Comparison of ENCODE assay signal across 8 cellular contexts in the genomic region with DNA sequence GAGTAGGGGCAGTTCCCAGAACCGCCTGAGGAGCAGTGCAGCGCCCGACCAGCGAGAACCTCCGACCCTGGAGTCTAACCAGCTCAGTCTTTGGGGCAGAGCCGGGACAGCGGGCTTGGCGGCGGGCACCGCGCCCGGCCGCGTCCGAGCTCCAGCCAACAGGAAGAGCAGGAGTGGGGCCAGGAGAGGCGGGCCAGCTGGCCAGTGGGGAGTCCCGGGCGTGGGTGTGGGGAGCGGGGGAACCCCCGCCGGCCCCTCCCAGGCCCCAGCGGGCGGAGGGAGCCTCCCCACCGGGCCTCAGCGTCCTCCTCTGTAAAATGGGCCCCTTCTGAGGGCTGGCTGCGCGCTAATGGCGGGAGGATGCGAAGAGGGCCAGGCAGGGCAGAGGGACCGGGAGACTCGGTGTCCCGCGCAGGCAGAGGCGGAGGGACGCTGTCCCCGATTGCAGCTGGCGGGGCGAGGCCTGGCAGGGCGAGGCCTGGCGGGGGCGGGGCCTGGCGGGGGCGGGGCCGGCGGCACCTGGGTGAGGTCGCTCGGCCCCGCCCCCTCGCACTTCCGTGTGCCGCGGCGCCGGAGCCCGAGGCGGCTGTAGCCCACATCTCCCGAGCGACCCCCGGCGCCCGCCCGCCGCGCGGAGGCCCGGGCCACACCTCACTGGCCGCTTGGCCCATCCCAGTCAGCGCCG. TPM values are rescaled to one million over a fixed set of nuclear protein-coding genes. Genes with fewer than 3 reads are reported as not detected.
DNase-seq lines count a peak whose midpoint lies in the region; ATAC-seq and TF ChIP-seq lines count a peak whose summit lies in the region.

A gene (plus strand): TSS at position 550 of the 685 bp plus-strand sequence. CDS start 17,214 bp downstream, outside the sequence.

- peak within 1 kb of the TSS; percentile 87 for H3K4me3 ChIP-seq in lower leg skin (ENCODE audit: low read depth, poor library complexity, severe bottlenecking)

- WGBS in lower leg skin, 2 donors: 0 to 2% methylated on average over 5 to 52 of the region's 69 CpGs

- TF ChIP-seq CTCF in GM13977 (IDR thresholded peaks at IDR 0.05; ENCODE audit: extremely low read depth, insufficient read depth, missing control alignments) (peak; percentile 22), lower leg skin (IDR thresholded peaks at IDR 0.05) (no peak)

- intact Hi-C loops in lower leg skin (cut with DNase I; ENCODE audit: low total_unique reads): no loop called here

- in situ Hi-C loops in GM13977 (cut with MboI; ENCODE audit: low pct_unique_long_range_greater_than_20kb, low sequenced_read_pairs, unreplicated experiment): no loop called here

- TF ChIP-seq POLR2A in lower leg skin (IDR thresholded peaks at IDR 0.05): no peak

- DNase-seq in 8988T (peak; percentile 99), GM13977 (ENCODE audit: low spot score) (peak; percentile 98), NCI-H2196 treated with DMSO at 0.1 percent for 48 hours (lab: John Stamatoyannopoulos, UW; ENCODE audit: unreplicated experiment) (peak; percentile 23), dermis microvascular lymphatic vessel endothelial cell (ENCODE audit: low read depth in 2 of 2) (peak; percentile 46 to 85), lower leg skin (ENCODE audit: low spot score in 2 of 2) (peak; percentile 70 to 95)
- DNase-seq in activated CD4-positive, alpha-beta T cell treated with anti-CD3 and anti-CD28 coated beads, Interleukin-2, amount 50 U/mL, for 24 hours (ENCODE audit: low read depth in 1 of 2, low spot score in 1 of 2): peak; percentile 56 to 63
- peak; percentile 71 to 83 for DNase-seq in stimulated activated CD4-positive, alpha-beta T cell treated with anti-CD3 and anti-CD28 coated beads, Interleukin-4, amount 100 ng/mL, for 4 hours

- ATAC-seq in HG02943 (IDR thresholded peaks at IDR 0.05; ENCODE audit: low read depth, unreplicated experiment): peak; percentile 51

RNA-seq across cellular contexts. Expression of the gene that starts here (rescaled TPM):
- total RNA-seq in dermis microvascular lymphatic vessel endothelial cell (1.9 and 3.0 TPM in 2 replicates), lower leg skin (10 to 100 TPM; 27.2 to 35.8 (median 31.4) TPM)

Comparison
In these comparisons a context has a peak if more than half of its experiments do, and no peak if none do; other contexts are left out.
1. Peak in every context shown above with its lines: DNase-seq, ATAC-seq and H3K4me3 ChIP-seq.
2. DNase-seq: peak in every context shown above with its lines; median percentile 99 in 8988T; 98 in GM13977; 82 in lower leg skin; 77 in stimulated activated CD4-positive, alpha-beta T cell treated with anti-CD3 and anti-CD28 coated beads, Interleukin-4, amount 100 ng/mL, for 4 hours; 66 in dermis microvascular lymphatic vessel endothelial cell; 60 in activated CD4-positive, alpha-beta T cell treated with anti-CD3 and anti-CD28 coated beads, Interleukin-2, amount 50 U/mL, for 24 hours; 23 in NCI-H2196 treated with DMSO at 0.1 percent for 48 hours.